Comparison of ENCODE assay signal across 8 cellular contexts in genomic region chr1:171313319-171313834, GRCh38. TPM values are rescaled to one million over a fixed set of nuclear protein-coding genes. Genes with fewer than 3 reads are reported as not detected.
DNase-seq lines count a peak whose midpoint lies in the region; ATAC-seq and TF ChIP-seq lines count a peak whose summit lies in the region.

No MANE protein-coding gene starts in this region.

- H3K4me1 ChIP-seq in ACC112 (ENCODE audit: control insufficient read depth, insufficient read depth, low read length, unreplicated experiment) (peaks cover 7% of the 10 kb centered on the region), fibroblast of lung (ENCODE audit: control insufficient read depth, extremely low read depth, insufficient read depth, low read length) (no peaks in the 10 kb centered on the region), trophoblast cell (ENCODE audit: control insufficient read depth in 1 of 2, insufficient read depth in 2 of 2, low read length in 2 of 2) (peaks cover 0 to 3% of the 10 kb centered on the region in 2 experiments)

- no peak overlapping the region for H3K18ac ChIP-seq in trophoblast cell (ENCODE audit: low read length)

- no peak overlapping the region for H2AK5ac ChIP-seq in trophoblast cell (ENCODE audit: low read length)

- no peak overlapping the region for H3K27ac ChIP-seq in ACC112 (ENCODE audit: low read depth, low read length)
- no peak overlapping the region for H3K27ac ChIP-seq in fibroblast of lung (ENCODE audit: insufficient read depth, low read length)
- no peak overlapping the region for H3K27ac ChIP-seq in trophoblast cell (ENCODE audit: low read depth, low read length)

- H3K14ac ChIP-seq in trophoblast cell (ENCODE audit: low read length), result no peak overlapping the region

- peaks cover 4% of the 10 kb centered on the region for H3K9me3 Mint-ChIP-seq in type B pancreatic cell
- no peaks in the 10 kb centered on the region for H3K9me3 Mint-ChIP-seq in activated T-helper 2 cell treated with anti-CD3 and anti-CD28 coated beads, Interferon-gamma antibody, Interleukin-2, Interleukin-4, amounts not matched to agents 10 μg/mL and 5 μg/mL and 100 μg/mL, durations not matched to agents 14 hours and 24 hours and 36 hours

- no peak overlapping the region for H4K8ac ChIP-seq in trophoblast cell (ENCODE audit: low read depth, low read length)

- TF ChIP-seq CTCF in fibroblast of lung (conservative IDR thresholded peaks at IDR 0.05 in 1 of 2, IDR thresholded peaks at IDR 0.05 in 1 of 2; ENCODE audit: low read depth in 1 of 2, low read length in 2 of 2) (no peak), type B pancreatic cell (conservative IDR thresholded peaks at IDR 0.05) (no peak)

- no CpG with 5 or more reads among the region's 1 CpG for WGBS in trophoblast cell (ENCODE audit: extremely low coverage, insufficient coverage, insufficient read length)

- no peak overlapping the region for H4K12ac ChIP-seq in trophoblast cell (ENCODE audit: low read depth, low read length)

- H3K23ac ChIP-seq in trophoblast cell (ENCODE audit: low read length), result no peak overlapping the region

- DNase-seq in fibroblast of lung (ENCODE audit: low read depth in 2 of 2) (no peak), type B pancreatic cell (ENCODE audit: extremely low spot score, unreplicated experiment) (no peak), NCI-H146 treated with DMSO at 0.1 percent for 48 hours (lab: John Stamatoyannopoulos, UW; ENCODE audit: unreplicated experiment) (no peak), trophoblast cell (no peak)
- DNase-seq in activated T-helper 2 cell treated with anti-CD3 and anti-CD28 coated beads, Interferon-gamma antibody, Interleukin-2, Interleukin-4, amounts not matched to agents 10 μg/mL and 5 μg/mL and 100 μg/mL, durations not matched to agents 14 hours and 24 hours and 36 hours (ENCODE audit: low spot score), result no peak

- peak overlapping the region; percentile 91 for H2AFZ ChIP-seq in ACC112 (ENCODE audit: low read length, unreplicated experiment)
- no peak overlapping the region for H2AFZ ChIP-seq in fibroblast of lung (ENCODE audit: low read length)
- no peak overlapping the region for H2AFZ ChIP-seq in trophoblast cell (ENCODE audit: insufficient read depth, low read length, poor library complexity)

- peak overlapping the region; percentile 34 for H3K4me3 Mint-ChIP-seq in type B pancreatic cell
- H3K4me3 Mint-ChIP-seq in activated T-helper 2 cell treated with anti-CD3 and anti-CD28 coated beads, Interferon-gamma antibody, Interleukin-2, Interleukin-4, amounts not matched to agents 10 μg/mL and 5 μg/mL and 100 μg/mL, durations not matched to agents 14 hours and 24 hours and 36 hours (ENCODE audit: low read depth), result no peak overlapping the region

- no peaks in the 10 kb centered on the region for H4K20me1 ChIP-seq in fibroblast of lung (ENCODE audit: control insufficient read depth, extremely low read depth, insufficient read depth, low read length)

- no peak overlapping the region for H3K4ac ChIP-seq in trophoblast cell (ENCODE audit: low read depth, low read length)

- peaks cover 13% of the 10 kb centered on the region for H3K4me1 Mint-ChIP-seq in type B pancreatic cell (ENCODE audit: unreplicated experiment)
- H3K4me1 Mint-ChIP-seq in activated T-helper 2 cell treated with anti-CD3 and anti-CD28 coated beads, Interferon-gamma antibody, Interleukin-2, Interleukin-4, amounts not matched to agents 10 μg/mL and 5 μg/mL and 100 μg/mL, durations not matched to agents 14 hours and 24 hours and 36 hours (ENCODE audit: low read depth), result peaks cover 9% of the 10 kb centered on the region

- H3K4me3 ChIP-seq in ACC112 (ENCODE audit: low read depth, low read length) (peak overlapping the region; percentile 22; the same call in 1 of the 2 replicates), fibroblast of lung (replicated peaks in 1 of 4; ENCODE audit: control extremely low read depth in 1 of 4, insufficient read depth in 1 of 4, low read depth in 3 of 4, low read length in 4 of 4) (no peak overlapping the region), trophoblast cell (ENCODE audit: low read depth, low read length) (no peak overlapping the region)

- no peaks in the 10 kb centered on the region for H3K79me1 ChIP-seq in trophoblast cell (ENCODE audit: low read length)

- peaks cover 5% of the 10 kb centered on the region for H3K27me3 Mint-ChIP-seq in type B pancreatic cell
- no peaks in the 10 kb centered on the region for H3K27me3 Mint-ChIP-seq in activated T-helper 2 cell treated with anti-CD3 and anti-CD28 coated beads, Interferon-gamma antibody, Interleukin-2, Interleukin-4, amounts not matched to agents 10 μg/mL and 5 μg/mL and 100 μg/mL, durations not matched to agents 14 hours and 24 hours and 36 hours (ENCODE audit: low read depth)

- no peak overlapping the region for H4K91ac ChIP-seq in trophoblast cell (ENCODE audit: low read depth, low read length)

- no peak overlapping the region for H2BK12ac ChIP-seq in trophoblast cell (ENCODE audit: low read length)

- no peaks in the 10 kb centered on the region for H3K79me2 ChIP-seq in ACC112 (ENCODE audit: control insufficient read depth, insufficient read depth, low read length, unreplicated experiment)
- H3K79me2 ChIP-seq in fibroblast of lung (ENCODE audit: control insufficient read depth, insufficient read depth, low read length), result no peaks in the 10 kb centered on the region
- H3K79me2 ChIP-seq in trophoblast cell (ENCODE audit: control insufficient read depth, insufficient read depth, low read length, poor library complexity), result no peaks in the 10 kb centered on the region

- no peaks in the 10 kb centered on the region for H3K36me3 Mint-ChIP-seq in type B pancreatic cell
- no peaks in the 10 kb centered on the region for H3K36me3 Mint-ChIP-seq in activated T-helper 2 cell treated with anti-CD3 and anti-CD28 coated beads, Interferon-gamma antibody, Interleukin-2, Interleukin-4, amounts not matched to agents 10 μg/mL and 5 μg/mL and 100 μg/mL, durations not matched to agents 14 hours and 24 hours and 36 hours (ENCODE audit: low read depth)

- H2BK5ac ChIP-seq in trophoblast cell (ENCODE audit: low read depth, low read length, poor library complexity), result no peak overlapping the region

- intact Hi-C loops in activated T-helper 2 cell treated with anti-CD3 and anti-CD28 coated beads, Interferon-gamma antibody, Interleukin-2, Interleukin-4, amounts not matched to agents 10 μg/mL and 5 μg/mL and 100 μg/mL, durations not matched to agents 14 hours and 24 hours and 36 hours (cut with micrococcal nuclease), result loop anchor here (5.0 kb wide), 3 partner anchors 174 to 626 kb away; partner anchors contain the start of gene PRRC2C

- ATAC-seq in GM19397 (IDR thresholded peaks at IDR 0.05; ENCODE audit: unreplicated experiment), result peak; percentile 49
- ATAC-seq in HG03354 (IDR thresholded peaks at IDR 0.05; ENCODE audit: poor library complexity, severe bottlenecking, unreplicated experiment), result peak; percentile 58

- H2BK120ac ChIP-seq in trophoblast cell (ENCODE audit: insufficient read depth, low read length, poor library complexity), result no peak overlapping the region

- H3K9ac ChIP-seq in fibroblast of lung (ENCODE audit: insufficient read depth, low read length) (no peak overlapping the region), trophoblast cell (ENCODE audit: low read length) (no peak overlapping the region)

- H3K9me3 ChIP-seq in fibroblast of lung (ENCODE audit: control insufficient read depth, insufficient read depth, low read depth, low read length), result no peaks in the 10 kb centered on the region
- H3K9me3 ChIP-seq in trophoblast cell (ENCODE audit: insufficient read depth, low read depth, low read length), result no peaks in the 10 kb centered on the region

- no peaks in the 10 kb centered on the region for H3K36me3 ChIP-seq in ACC112 (ENCODE audit: insufficient read depth, low read length)
- no peaks in the 10 kb centered on the region for H3K36me3 ChIP-seq in fibroblast of lung (ENCODE audit: control insufficient read depth, insufficient read depth, low read length)
- no peaks in the 10 kb centered on the region for H3K36me3 ChIP-seq in trophoblast cell (ENCODE audit: control insufficient read depth in 1 of 2, insufficient read depth in 2 of 2, low read length in 2 of 2)

- H3K27me3 ChIP-seq in ACC112 (ENCODE audit: insufficient read depth, low read length), result 0 out of 2 replicates have a peak, but pooled peaks cover 4% of the 10 kb centered on the region
- no peaks in the 10 kb centered on the region for H3K27me3 ChIP-seq in fibroblast of lung (ENCODE audit: control insufficient read depth, insufficient read depth, low read length)
- H3K27me3 ChIP-seq in trophoblast cell (ENCODE audit: insufficient read depth, low read length), result no peaks in the 10 kb centered on the region

- H3K27ac Mint-ChIP-seq in type B pancreatic cell, result peak overlapping the region; percentile 90
- H3K27ac Mint-ChIP-seq in activated T-helper 2 cell treated with anti-CD3 and anti-CD28 coated beads, Interferon-gamma antibody, Interleukin-2, Interleukin-4, amounts not matched to agents 10 μg/mL and 5 μg/mL and 100 μg/mL, durations not matched to agents 14 hours and 24 hours and 36 hours, result no peak overlapping the region

- peak overlapping the region; percentile 41 for H3K4me2 ChIP-seq in fibroblast of lung (ENCODE audit: extremely low read depth, insufficient read depth, low read length)
- H3K4me2 ChIP-seq in trophoblast cell (ENCODE audit: low read length), result no peak overlapping the region

RNA-seq across cellular contexts. Expression of gene FMO4, which starts 0.6 kb away (rescaled TPM):
- 4.6 and 7.3 TPM in 2 replicates for total RNA-seq in fibroblast of lung
- 1.5 and 5.5 TPM in 2 replicates for polyA plus RNA-seq in fibroblast of lung
- polyA plus RNA-seq in fibroblast of lung (2012), result 1.0 and 2.1 TPM in 2 replicates
- not detected in 2 replicates for polyA minus RNA-seq in fibroblast of lung (ENCODE audit: low replicate concordance)
- 1.6 and 2.5 TPM in 2 replicates for total RNA-seq in type B pancreatic cell (ENCODE audit: low replicate concordance)
- 2.4 and 2.5 TPM in 2 replicates for polyA plus RNA-seq in trophoblast cell (2013)
- total RNA-seq in activated T-helper 2 cell treated with anti-CD3 and anti-CD28 coated beads, Interferon-gamma antibody, Interleukin-2, Interleukin-4, amounts not matched to agents 10 μg/mL and 5 μg/mL and 100 μg/mL, durations not matched to agents 14 hours and 24 hours and 36 hours, result 1.5 and 1.8 TPM in 2 replicates
